ENCODE assay signal across 10 cellular contexts in the genomic region with DNA sequence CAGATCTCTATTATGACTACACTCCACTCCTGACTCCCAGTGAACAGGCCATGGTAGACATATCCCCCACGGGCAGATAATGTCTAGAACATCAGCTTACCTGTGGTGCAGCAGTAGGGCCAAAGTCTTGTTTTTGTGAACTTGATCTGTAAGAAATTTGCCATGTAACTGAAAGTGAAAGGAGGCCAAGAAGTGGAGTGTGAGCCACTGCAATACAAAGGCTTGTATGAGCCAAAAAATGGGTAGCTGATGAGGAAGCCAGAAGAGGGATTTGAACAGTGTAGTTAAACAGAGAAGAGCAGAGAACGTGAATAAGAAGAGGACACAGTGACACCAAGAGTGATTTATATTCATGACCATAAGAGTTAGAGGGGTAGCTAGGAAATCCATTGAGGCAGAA.
"Had no signal": no experiment of that assay in that cellular context is flagged by ENCODE, and none has a peak within 500 bp of the region (broad histone marks: within the 10 kb centered on the region; RNA-seq: fewer than 3 reads in every experiment).

No MANE protein-coding gene starts in this region.

- H3K9ac ChIP-seq: GM23248 had no signal

- H3K4me3 ChIP-seq: GM23248, HAP-1 had no signal

- H3K4me3 Mint-ChIP-seq: HFFc6, IgD-negative memory B cell had no signal

- H2AFZ ChIP-seq: GM23248 had no signal

- H3K27me3 Mint-ChIP-seq: IgD-negative memory B cell had no signal

- H3K27ac Mint-ChIP-seq: HFFc6, IgD-negative memory B cell had no signal

- H3K4me1 ChIP-seq: HAP-1 had no signal

- H3K9me3 Mint-ChIP-seq: IgD-negative memory B cell had no signal

- H3K36me3 Mint-ChIP-seq: IgD-negative memory B cell had no signal

- FAIRE-seq: HepG2 had no signal

- DNase-seq: GM23248, GOT3, H7, HFFc6, KBM-7 had no signal

- H3K27ac ChIP-seq: GM23248, HL-60 had no signal

- ATAC-seq: HCT116, HepG2 had no signal

- H3K36me3 ChIP-seq: HAP-1 had no signal

- H3K9me3 ChIP-seq: HAP-1 had no signal

- H3K4me1 Mint-ChIP-seq: IgD-negative memory B cell had no signal
